Comparison of ENCODE assay signal across 2 cellular contexts in the genomic region with DNA sequence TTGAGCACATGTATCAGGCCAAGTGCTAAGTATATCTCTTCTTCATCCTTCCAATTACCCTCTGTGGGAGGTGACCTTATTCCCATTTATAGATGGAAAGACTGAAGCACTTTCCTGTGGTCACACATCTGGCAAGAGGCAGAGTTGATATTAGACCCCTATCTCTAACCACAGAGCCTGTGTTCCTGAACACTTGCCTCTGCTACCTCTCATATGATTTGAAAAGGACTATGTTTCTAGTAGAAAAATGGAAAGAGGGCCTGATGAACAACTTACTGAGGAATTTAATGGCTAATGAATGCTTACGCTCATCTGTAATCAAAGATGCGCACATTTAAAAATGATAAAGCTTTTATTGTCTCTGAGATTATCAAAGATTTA.
TF ChIP-seq lines count a peak whose summit lies in the region.

No MANE protein-coding gene starts in this region.

TF ChIP-seq in HCT116, 20 proteins besides CTCF, POLR2A, EP300 and RAD21:
- no peak for TF ChIP-seq JUND (IDR thresholded peaks at IDR 0.05)
- no peak for TF ChIP-seq ZFX (IDR thresholded peaks at IDR 0.05)
- no peak for TF ChIP-seq EGR1 (IDR thresholded peaks at IDR 0.05; ENCODE audit: low read depth)
- TF ChIP-seq YY1 (IDR thresholded peaks at IDR 0.05; ENCODE audit: extremely low read depth, insufficient replicate concordance, low read depth, low read length): no peak
- no peak for TF ChIP-seq SRF (IDR thresholded peaks at IDR 0.05; ENCODE audit: low read depth)
- no peak for TF ChIP-seq ELF1 (IDR thresholded peaks at IDR 0.05; ENCODE audit: borderline replicate concordance, low read depth)
- TF ChIP-seq EZH2phosphoT487 (IDR thresholded peaks at IDR 0.05; ENCODE audit: borderline replicate concordance): no peak
- TF ChIP-seq POLR2AphosphoS5 (IDR thresholded peaks at IDR 0.05; ENCODE audit: low read depth, low read length): no peak
- TF ChIP-seq CBX3 (IDR thresholded peaks at IDR 0.05; ENCODE audit: low read depth): no peak
- TF ChIP-seq, protein P1, sequence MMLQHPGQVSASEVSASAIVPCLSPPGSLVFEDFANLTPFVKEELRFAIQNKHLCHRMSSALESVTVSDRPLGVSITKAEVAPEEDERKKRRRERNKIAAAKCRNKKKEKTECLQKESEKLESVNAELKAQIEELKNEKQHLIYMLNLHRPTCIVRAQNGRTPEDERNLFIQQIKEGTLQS (IDR thresholded peaks at IDR 0.05): no peak
- TF ChIP-seq, protein P2, sequence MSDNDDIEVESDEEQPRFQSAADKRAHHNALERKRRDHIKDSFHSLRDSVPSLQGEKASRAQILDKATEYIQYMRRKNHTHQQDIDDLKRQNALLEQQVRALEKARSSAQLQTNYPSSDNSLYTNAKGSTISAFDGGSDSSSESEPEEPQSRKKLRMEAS (IDR thresholded peaks at IDR 0.05): no peak
- no peak for TF ChIP-seq SP1 (IDR thresholded peaks at IDR 0.05; ENCODE audit: low read depth)

TF ChIP-seq in K562, 482 proteins besides CTCF, POLR2A, EP300 and RAD21:
- TF ChIP-seq MTA2 (IDR thresholded peaks at IDR 0.05; ENCODE audit: low read depth) (0 out of 2 replicates have a peak, but pooled peaks have one; percentile 14), TRIM28 (IDR thresholded peaks at IDR 0.05) (peak; percentile 90), POLR3G (IDR thresholded peaks at IDR 0.05; ENCODE audit: extremely low read depth, insufficient read length, insufficient replicate concordance) (no peak), POU5F1 (IDR thresholded peaks at IDR 0.05; ENCODE audit: borderline replicate concordance, low read depth, low read length, partially characterized antibody) (no peak), SIN3A (IDR thresholded peaks at IDR 0.05; ENCODE audit: borderline replicate concordance in 2 of 2, control insufficient read depth in 1 of 2, low read depth in 2 of 2, low read length in 2 of 2) (no peak), TRIM24 (IDR thresholded peaks at IDR 0.05) (peak; percentile 70 to 87; a peak in 3 of 4 replicates), ZNF717 (CRISPR knock-in tag; IDR thresholded peaks at IDR 0.05) (no peak), NCOR1 (IDR thresholded peaks at IDR 0.05) (0 out of 2 replicates have a peak, but pooled peaks have one; percentile 21), EGR1 (conservative IDR thresholded peaks at IDR 0.05) (no peak), STAT5A (IDR thresholded peaks at IDR 0.05; ENCODE audit: borderline replicate concordance, low read length) (0 out of 2 replicates have a peak, but pooled peaks have one; percentile 26), ASH1L (IDR thresholded peaks at IDR 0.05; ENCODE audit: borderline replicate concordance, low read depth, partially characterized antibody) (no peak), POLR2AphosphoS5 (IDR thresholded peaks at IDR 0.05; ENCODE audit: control insufficient read depth, insufficient read depth, low read depth, low read length) (0 out of 2 replicates have a peak, but pooled peaks have one; percentile 21), PHB2 (IDR thresholded peaks at IDR 0.05; ENCODE audit: low read depth) (no peak), PTTG1 (tag; IDR thresholded peaks at IDR 0.05; ENCODE audit: low read depth) (no peak), FOSL1 (tag; conservative IDR thresholded peaks at IDR 0.05) (0 out of 2 replicates have a peak, but pooled peaks have one; percentile 65), HDAC6 (IDR thresholded peaks at IDR 0.05; ENCODE audit: low read depth, low read length) (no peak), RBM25 (IDR thresholded peaks at IDR 0.05; ENCODE audit: low read depth, low read length, severe bottlenecking) (no peak), TEAD4 (IDR thresholded peaks at IDR 0.05; ENCODE audit: low read length) (peak; percentile 78), TEAD4 (CRISPR knock-in tag; IDR thresholded peaks at IDR 0.05; ENCODE audit: borderline replicate concordance) (no peak), TCF3 (CRISPR knock-in tag; IDR thresholded peaks at IDR 0.05) (peak; percentile 55), CBX3 (IDR thresholded peaks at IDR 0.05; ENCODE audit: borderline replicate concordance in 1 of 2, low read length in 2 of 2) (peak in 1 of 2 experiments; percentile 95; a peak in 1 of 3 replicates), SUPT5H (IDR thresholded peaks at IDR 0.05) (no peak), SOX6 (IDR thresholded peaks at IDR 0.05) (peak; percentile 16; the same call in 1 of the 2 replicates), ESRRA (IDR thresholded peaks at IDR 0.05; ENCODE audit: borderline replicate concordance, low read depth) (peak; percentile 74; the same call in 1 of the 2 replicates), RB1 (IDR thresholded peaks at IDR 0.05; ENCODE audit: low read depth) (no peak), NUFIP1 (IDR thresholded peaks at IDR 0.05; ENCODE audit: partially characterized antibody) (no peak), ZNF75A (CRISPR knock-in tag; IDR thresholded peaks at IDR 0.05) (no peak), U2AF2 (optimal IDR thresholded peaks at IDR 0.05; ENCODE audit: low read depth, low read length) (no peak), ZNF589 (CRISPR knock-in tag; IDR thresholded peaks at IDR 0.05; ENCODE audit: low read depth) (no peak), SMARCA5 (IDR thresholded peaks at IDR 0.05) (no peak), ARID2 (IDR thresholded peaks at IDR 0.05) (no peak), CBFA2T2 (conservative IDR thresholded peaks at IDR 0.05) (peak; percentile 66), TAL1 (IDR thresholded peaks at IDR 0.05) (peak; percentile 65), PML (IDR thresholded peaks at IDR 0.05; ENCODE audit: low read length) (no peak; the same call in 1 of the 2 replicates), CBFA2T3 (IDR thresholded peaks at IDR 0.05) (peak; percentile 76)
- TF ChIP-seq, protein P1 (IDR thresholded peaks at IDR 0.05): peak; percentile 15; the same call in 1 of the 2 replicates
- TF ChIP-seq, protein P1 (CRISPR knock-in tag; conservative IDR thresholded peaks at IDR 0.05): no peak
- TF ChIP-seq, protein P3, sequence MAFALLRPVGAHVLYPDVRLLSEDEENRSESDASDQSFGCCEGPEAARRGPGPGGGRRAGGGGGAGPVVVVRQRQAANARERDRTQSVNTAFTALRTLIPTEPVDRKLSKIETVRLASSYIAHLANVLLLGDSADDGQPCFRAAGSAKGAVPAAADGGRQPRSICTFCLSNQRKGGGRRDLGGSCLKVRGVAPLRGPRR (CRISPR knock-in tag; IDR thresholded peaks at IDR 0.05): no peak
- TF ChIP-seq, protein P4, sequence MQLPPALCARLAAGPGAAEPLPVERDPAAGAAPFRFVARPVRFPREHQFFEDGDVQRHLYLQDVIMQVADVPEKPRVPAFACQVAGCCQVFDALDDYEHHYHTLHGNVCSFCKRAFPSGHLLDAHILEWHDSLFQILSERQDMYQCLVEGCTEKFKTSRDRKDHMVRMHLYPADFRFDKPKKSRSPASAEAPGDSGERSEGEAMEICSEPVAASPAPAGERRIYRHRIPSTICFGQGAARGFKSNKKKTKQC (CRISPR knock-in tag; IDR thresholded peaks at IDR 0.05): no peak
- TF ChIP-seq, protein P5, sequence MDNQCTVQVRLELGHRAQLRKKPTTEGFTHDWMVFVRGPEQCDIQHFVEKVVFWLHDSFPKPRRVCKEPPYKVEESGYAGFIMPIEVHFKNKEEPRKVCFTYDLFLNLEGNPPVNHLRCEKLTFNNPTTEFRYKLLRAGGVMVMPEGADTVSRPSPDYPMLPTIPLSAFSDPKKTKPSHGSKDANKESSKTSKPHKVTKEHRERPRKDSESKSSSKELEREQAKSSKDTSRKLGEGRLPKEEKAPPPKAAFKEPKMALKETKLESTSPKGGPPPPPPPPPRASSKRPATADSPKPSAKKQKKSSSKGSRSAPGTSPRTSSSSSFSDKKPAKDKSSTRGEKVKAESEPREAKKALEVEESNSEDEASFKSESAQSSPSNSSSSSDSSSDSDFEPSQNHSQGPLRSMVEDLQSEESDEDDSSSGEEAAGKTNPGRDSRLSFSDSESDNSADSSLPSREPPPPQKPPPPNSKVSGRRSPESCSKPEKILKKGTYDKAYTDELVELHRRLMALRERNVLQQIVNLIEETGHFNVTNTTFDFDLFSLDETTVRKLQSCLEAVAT (IDR thresholded peaks at IDR 0.05): 0 out of 4 replicates have a peak, but pooled peaks of 1 of the 2 experiments have one; percentile 17
- TF ChIP-seq, protein P6, sequence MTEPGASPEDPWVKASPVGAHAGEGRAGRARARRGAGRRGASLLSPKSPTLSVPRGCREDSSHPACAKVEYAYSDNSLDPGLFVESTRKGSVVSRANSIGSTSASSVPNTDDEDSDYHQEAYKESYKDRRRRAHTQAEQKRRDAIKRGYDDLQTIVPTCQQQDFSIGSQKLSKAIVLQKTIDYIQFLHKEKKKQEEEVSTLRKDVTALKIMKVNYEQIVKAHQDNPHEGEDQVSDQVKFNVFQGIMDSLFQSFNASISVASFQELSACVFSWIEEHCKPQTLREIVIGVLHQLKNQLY (CRISPR knock-in tag; conservative IDR thresholded peaks at IDR 0.05): no peak
- TF ChIP-seq, protein P7, sequence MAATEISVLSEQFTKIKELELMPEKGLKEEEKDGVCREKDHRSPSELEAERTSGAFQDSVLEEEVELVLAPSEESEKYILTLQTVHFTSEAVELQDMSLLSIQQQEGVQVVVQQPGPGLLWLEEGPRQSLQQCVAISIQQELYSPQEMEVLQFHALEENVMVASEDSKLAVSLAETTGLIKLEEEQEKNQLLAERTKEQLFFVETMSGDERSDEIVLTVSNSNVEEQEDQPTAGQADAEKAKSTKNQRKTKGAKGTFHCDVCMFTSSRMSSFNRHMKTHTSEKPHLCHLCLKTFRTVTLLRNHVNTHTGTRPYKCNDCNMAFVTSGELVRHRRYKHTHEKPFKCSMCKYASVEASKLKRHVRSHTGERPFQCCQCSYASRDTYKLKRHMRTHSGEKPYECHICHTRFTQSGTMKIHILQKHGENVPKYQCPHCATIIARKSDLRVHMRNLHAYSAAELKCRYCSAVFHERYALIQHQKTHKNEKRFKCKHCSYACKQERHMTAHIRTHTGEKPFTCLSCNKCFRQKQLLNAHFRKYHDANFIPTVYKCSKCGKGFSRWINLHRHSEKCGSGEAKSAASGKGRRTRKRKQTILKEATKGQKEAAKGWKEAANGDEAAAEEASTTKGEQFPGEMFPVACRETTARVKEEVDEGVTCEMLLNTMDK (IDR thresholded peaks at IDR 0.05; ENCODE audit: borderline replicate concordance, insufficient read depth, low read depth, low read length, poor library complexity, severe bottlenecking): no peak
- TF ChIP-seq, protein P8, sequence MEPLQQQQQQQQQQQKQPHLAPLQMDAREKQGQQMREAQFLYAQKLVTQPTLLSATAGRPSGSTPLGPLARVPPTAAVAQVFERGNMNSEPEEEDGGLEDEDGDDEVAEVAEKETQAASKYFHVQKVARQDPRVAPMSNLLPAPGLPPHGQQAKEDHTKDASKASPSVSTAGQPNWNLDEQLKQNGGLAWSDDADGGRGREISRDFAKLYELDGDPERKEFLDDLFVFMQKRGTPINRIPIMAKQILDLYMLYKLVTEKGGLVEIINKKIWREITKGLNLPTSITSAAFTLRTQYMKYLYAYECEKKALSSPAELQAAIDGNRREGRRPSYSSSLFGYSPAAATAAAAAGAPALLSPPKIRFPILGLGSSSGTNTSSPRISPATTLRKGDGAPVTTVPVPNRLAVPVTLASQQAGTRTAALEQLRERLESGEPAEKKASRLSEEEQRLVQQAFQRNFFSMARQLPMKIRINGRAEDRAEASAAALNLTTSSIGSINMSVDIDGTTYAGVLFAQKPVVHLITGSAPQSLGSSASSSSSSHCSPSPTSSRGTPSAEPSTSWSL (CRISPR knock-in tag; IDR thresholded peaks at IDR 0.05; ENCODE audit: borderline replicate concordance): no peak
